Comparison of ENCODE assay signal across 1 cellular context in genomic region chr2:84302513-84303412, GRCh38.
TF ChIP-seq lines count a peak whose summit lies in the region.

No MANE protein-coding gene starts in this region.

TF ChIP-seq in HepG2, 621 proteins besides CTCF, POLR2A, EP300 and RAD21 (continued from another document):
- TF ChIP-seq U2AF1 (optimal IDR thresholded peaks at IDR 0.05; ENCODE audit: low read depth, low read length), result no peak
- TF ChIP-seq, protein P1, sequence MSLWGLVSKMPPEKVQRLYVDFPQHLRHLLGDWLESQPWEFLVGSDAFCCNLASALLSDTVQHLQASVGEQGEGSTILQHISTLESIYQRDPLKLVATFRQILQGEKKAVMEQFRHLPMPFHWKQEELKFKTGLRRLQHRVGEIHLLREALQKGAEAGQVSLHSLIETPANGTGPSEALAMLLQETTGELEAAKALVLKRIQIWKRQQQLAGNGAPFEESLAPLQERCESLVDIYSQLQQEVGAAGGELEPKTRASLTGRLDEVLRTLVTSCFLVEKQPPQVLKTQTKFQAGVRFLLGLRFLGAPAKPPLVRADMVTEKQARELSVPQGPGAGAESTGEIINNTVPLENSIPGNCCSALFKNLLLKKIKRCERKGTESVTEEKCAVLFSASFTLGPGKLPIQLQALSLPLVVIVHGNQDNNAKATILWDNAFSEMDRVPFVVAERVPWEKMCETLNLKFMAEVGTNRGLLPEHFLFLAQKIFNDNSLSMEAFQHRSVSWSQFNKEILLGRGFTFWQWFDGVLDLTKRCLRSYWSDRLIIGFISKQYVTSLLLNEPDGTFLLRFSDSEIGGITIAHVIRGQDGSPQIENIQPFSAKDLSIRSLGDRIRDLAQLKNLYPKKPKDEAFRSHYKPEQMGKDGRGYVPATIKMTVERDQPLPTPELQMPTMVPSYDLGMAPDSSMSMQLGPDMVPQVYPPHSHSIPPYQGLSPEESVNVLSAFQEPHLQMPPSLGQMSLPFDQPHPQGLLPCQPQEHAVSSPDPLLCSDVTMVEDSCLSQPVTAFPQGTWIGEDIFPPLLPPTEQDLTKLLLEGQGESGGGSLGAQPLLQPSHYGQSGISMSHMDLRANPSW (CRISPR knock-in tag; IDR thresholded peaks at IDR 0.05; ENCODE audit: borderline replicate concordance), result 0 out of 2 replicates have a peak, but pooled peaks have one; percentile 46
- TF ChIP-seq, protein P2, sequence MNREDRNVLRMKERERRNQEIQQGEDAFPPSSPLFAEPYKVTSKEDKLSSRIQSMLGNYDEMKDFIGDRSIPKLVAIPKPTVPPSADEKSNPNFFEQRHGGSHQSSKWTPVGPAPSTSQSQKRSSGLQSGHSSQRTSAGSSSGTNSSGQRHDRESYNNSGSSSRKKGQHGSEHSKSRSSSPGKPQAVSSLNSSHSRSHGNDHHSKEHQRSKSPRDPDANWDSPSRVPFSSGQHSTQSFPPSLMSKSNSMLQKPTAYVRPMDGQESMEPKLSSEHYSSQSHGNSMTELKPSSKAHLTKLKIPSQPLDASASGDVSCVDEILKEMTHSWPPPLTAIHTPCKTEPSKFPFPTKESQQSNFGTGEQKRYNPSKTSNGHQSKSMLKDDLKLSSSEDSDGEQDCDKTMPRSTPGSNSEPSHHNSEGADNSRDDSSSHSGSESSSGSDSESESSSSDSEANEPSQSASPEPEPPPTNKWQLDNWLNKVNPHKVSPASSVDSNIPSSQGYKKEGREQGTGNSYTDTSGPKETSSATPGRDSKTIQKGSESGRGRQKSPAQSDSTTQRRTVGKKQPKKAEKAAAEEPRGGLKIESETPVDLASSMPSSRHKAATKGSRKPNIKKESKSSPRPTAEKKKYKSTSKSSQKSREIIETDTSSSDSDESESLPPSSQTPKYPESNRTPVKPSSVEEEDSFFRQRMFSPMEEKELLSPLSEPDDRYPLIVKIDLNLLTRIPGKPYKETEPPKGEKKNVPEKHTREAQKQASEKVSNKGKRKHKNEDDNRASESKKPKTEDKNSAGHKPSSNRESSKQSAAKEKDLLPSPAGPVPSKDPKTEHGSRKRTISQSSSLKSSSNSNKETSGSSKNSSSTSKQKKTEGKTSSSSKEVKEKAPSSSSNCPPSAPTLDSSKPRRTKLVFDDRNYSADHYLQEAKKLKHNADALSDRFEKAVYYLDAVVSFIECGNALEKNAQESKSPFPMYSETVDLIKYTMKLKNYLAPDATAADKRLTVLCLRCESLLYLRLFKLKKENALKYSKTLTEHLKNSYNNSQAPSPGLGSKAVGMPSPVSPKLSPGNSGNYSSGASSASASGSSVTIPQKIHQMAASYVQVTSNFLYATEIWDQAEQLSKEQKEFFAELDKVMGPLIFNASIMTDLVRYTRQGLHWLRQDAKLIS (CRISPR knock-in tag; IDR thresholded peaks at IDR 0.05), result no peak
- TF ChIP-seq ARHGAP35 (CRISPR knock-in tag; IDR thresholded peaks at IDR 0.05; ENCODE audit: borderline replicate concordance), result no peak
- TF ChIP-seq ASH2L (IDR thresholded peaks at IDR 0.05; ENCODE audit: insufficient read length, low read depth, low read length), result peak; percentile 35
- no peak for TF ChIP-seq ZNF17 (CRISPR knock-in tag; IDR thresholded peaks at IDR 0.05)
- no peak for TF ChIP-seq ZBTB10 (CRISPR knock-in tag; IDR thresholded peaks at IDR 0.05; ENCODE audit: borderline replicate concordance)
- TF ChIP-seq KLF12 (CRISPR knock-in tag; IDR thresholded peaks at IDR 0.05; ENCODE audit: borderline replicate concordance), result no peak
- TF ChIP-seq MXI1 (IDR thresholded peaks at IDR 0.05; ENCODE audit: borderline replicate concordance, low read depth, low read length), result 0 out of 3 replicates have a peak, but pooled peaks have one; percentile 15
- TF ChIP-seq MED1 (CRISPR knock-in tag; IDR thresholded peaks at IDR 0.05), result 0 out of 2 replicates have a peak, but pooled peaks have one; percentile 37
- peak; percentile 42; the same call in 1 of the 2 replicates for TF ChIP-seq ZNF30 (CRISPR knock-in tag; IDR thresholded peaks at IDR 0.05)
- TF ChIP-seq SIN3A (IDR thresholded peaks at IDR 0.05; ENCODE audit: borderline replicate concordance, low read depth, low read length), result no peak
- no peak for TF ChIP-seq JUNB (CRISPR knock-in tag; IDR thresholded peaks at IDR 0.05; ENCODE audit: borderline replicate concordance)
- TF ChIP-seq ZNF556 (CRISPR knock-in tag; IDR thresholded peaks at IDR 0.05; ENCODE audit: borderline replicate concordance), result 0 out of 2 replicates have a peak, but pooled peaks have one; percentile 49
- TF ChIP-seq NCOA1 (CRISPR knock-in tag; IDR thresholded peaks at IDR 0.05), result peak; percentile 91; the same call in 1 of the 2 replicates
- TF ChIP-seq E2F1 (CRISPR knock-in tag; IDR thresholded peaks at IDR 0.05), result no peak
- no peak for TF ChIP-seq ZSCAN9 (CRISPR knock-in tag; IDR thresholded peaks at IDR 0.05; ENCODE audit: borderline replicate concordance)
- TF ChIP-seq GFI1 (CRISPR knock-in tag; IDR thresholded peaks at IDR 0.05; ENCODE audit: borderline replicate concordance), result no peak
- no peak for TF ChIP-seq ZNF382 (CRISPR knock-in tag; IDR thresholded peaks at IDR 0.05; ENCODE audit: borderline replicate concordance)
- TF ChIP-seq SMC3 (IDR thresholded peaks at IDR 0.05; ENCODE audit: low read length), result peak; percentile 96
- TF ChIP-seq CENPX (CRISPR knock-in tag; IDR thresholded peaks at IDR 0.05), result no peak
- TF ChIP-seq ATF4 (CRISPR knock-in tag; IDR thresholded peaks at IDR 0.05), result no peak
- TF ChIP-seq ZNF629 (CRISPR knock-in tag; conservative IDR thresholded peaks at IDR 0.05), result no peak
- TF ChIP-seq ZBTB34 (CRISPR knock-in tag; IDR thresholded peaks at IDR 0.05), result no peak
- TF ChIP-seq HNRNPK (IDR thresholded peaks at IDR 0.05; ENCODE audit: low read depth, low read length, poor library complexity, severe bottlenecking), result no peak
- TF ChIP-seq FOSL2 (CRISPR knock-in tag; IDR thresholded peaks at IDR 0.05), result 0 out of 2 replicates have a peak, but pooled peaks have one; percentile 21
- TF ChIP-seq, protein P3, sequence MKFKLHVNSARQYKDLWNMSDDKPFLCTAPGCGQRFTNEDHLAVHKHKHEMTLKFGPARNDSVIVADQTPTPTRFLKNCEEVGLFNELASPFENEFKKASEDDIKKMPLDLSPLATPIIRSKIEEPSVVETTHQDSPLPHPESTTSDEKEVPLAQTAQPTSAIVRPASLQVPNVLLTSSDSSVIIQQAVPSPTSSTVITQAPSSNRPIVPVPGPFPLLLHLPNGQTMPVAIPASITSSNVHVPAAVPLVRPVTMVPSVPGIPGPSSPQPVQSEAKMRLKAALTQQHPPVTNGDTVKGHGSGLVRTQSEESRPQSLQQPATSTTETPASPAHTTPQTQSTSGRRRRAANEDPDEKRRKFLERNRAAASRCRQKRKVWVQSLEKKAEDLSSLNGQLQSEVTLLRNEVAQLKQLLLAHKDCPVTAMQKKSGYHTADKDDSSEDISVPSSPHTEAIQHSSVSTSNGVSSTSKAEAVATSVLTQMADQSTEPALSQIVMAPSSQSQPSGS (CRISPR knock-in tag; IDR thresholded peaks at IDR 0.05), result peak; percentile 41; the same call in 1 of the 2 replicates
- TF ChIP-seq ATRX (CRISPR knock-in tag; IDR thresholded peaks at IDR 0.05; ENCODE audit: borderline replicate concordance), result no peak
- peak; percentile 75; the same call in 1 of the 2 replicates for TF ChIP-seq MIER2 (CRISPR knock-in tag; IDR thresholded peaks at IDR 0.05)
- 0 out of 2 replicates have a peak, but pooled peaks have one; percentile 35 for TF ChIP-seq THAP11 (CRISPR knock-in tag; IDR thresholded peaks at IDR 0.05)
- no peak for TF ChIP-seq SRSF4 (IDR thresholded peaks at IDR 0.05; ENCODE audit: low read depth, low read length, poor library complexity, severe bottlenecking)
- TF ChIP-seq, protein P4, sequence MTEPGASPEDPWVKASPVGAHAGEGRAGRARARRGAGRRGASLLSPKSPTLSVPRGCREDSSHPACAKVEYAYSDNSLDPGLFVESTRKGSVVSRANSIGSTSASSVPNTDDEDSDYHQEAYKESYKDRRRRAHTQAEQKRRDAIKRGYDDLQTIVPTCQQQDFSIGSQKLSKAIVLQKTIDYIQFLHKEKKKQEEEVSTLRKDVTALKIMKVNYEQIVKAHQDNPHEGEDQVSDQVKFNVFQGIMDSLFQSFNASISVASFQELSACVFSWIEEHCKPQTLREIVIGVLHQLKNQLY (CRISPR knock-in tag; IDR thresholded peaks at IDR 0.05), result no peak
- peak; percentile 39; the same call in 1 of the 2 replicates for TF ChIP-seq ZNF710 (CRISPR knock-in tag; IDR thresholded peaks at IDR 0.05; ENCODE audit: borderline replicate concordance)
- TF ChIP-seq REPIN1 (CRISPR knock-in tag; IDR thresholded peaks at IDR 0.05; ENCODE audit: borderline replicate concordance, low read depth), result peak; percentile 69; the same call in 1 of the 2 replicates
